ENCODE assay signal across 9 cellular contexts in genomic region chr5:5271606-5272321, GRCh38.
DNase-seq lines count a peak whose midpoint lies in the region; ATAC-seq, FAIRE-seq and TF ChIP-seq lines count a peak whose summit lies in the region.
"Had no signal": no experiment of that assay in that cellular context is flagged by ENCODE, and none has a peak within 500 bp of the region (broad histone marks: within the 10 kb centered on the region; RNA-seq: fewer than 3 reads in every experiment).

No MANE protein-coding gene starts in this region.

- H3K9me3 ChIP-seq in ES-I3 (ENCODE audit: control insufficient read depth, insufficient read depth, low read length) (no peaks in the 10 kb centered on the region), PC-3 (ENCODE audit: low read length) (no peaks in the 10 kb centered on the region), endothelial cell of umbilical vein (replicated peaks; ENCODE audit: control insufficient read depth, insufficient read depth, low read length) (no peaks in the 10 kb centered on the region), ovary (no peaks in the 10 kb centered on the region)

- dilution Hi-C loops in endothelial cell of umbilical vein (cut with MboI; ENCODE audit: extremely low pct_ligation_motif_present, low sequenced_read_pairs) = no loop called here

- CTCF ChIA-PET in PC-3 (lab: Charles Lee) (no interaction called here), endothelial cell of umbilical vein (lab: Charles Lee) (no interaction called here)

- ATAC-seq in PC-3 (peak; percentile 5; the same call in 1 of the 2 replicates), HG03039 (IDR thresholded peaks at IDR 0.05; ENCODE audit: unreplicated experiment) (no peak)

- FAIRE-seq in endothelial cell of umbilical vein (lab: Jason Lieb, UNC) = no peak

- H3K9ac ChIP-seq in ES-I3 (ENCODE audit: low read depth, low read length) (peak overlapping the region; percentile 2; the same call in 1 of the 2 replicates), PC-3 (ENCODE audit: low read length) (no peak overlapping the region), endothelial cell of umbilical vein (replicated peaks; ENCODE audit: extremely low read depth, insufficient read depth, low read length) (no peak overlapping the region)

- H3K9me1 ChIP-seq in endothelial cell of umbilical vein (replicated peaks; ENCODE audit: control insufficient read depth, extremely low read depth, insufficient read depth, low read length) = no peaks in the 10 kb centered on the region

- no peaks in the 10 kb centered on the region; the same call in 1 of the 2 replicates for H3K36me3 ChIP-seq in ES-I3 (ENCODE audit: insufficient read depth, low read length)
- H3K36me3 ChIP-seq in PC-3 (ENCODE audit: low read depth, low read length) = no peaks in the 10 kb centered on the region
- H3K36me3 ChIP-seq in endothelial cell of umbilical vein (ENCODE audit: control insufficient read depth in 2 of 2, extremely low read depth in 1 of 2, insufficient read depth in 2 of 2, low read length in 2 of 2) = no peaks in the 10 kb centered on the region
- H3K36me3 ChIP-seq in ovary = no peaks in the 10 kb centered on the region

- 17 to 29% (median 21%) methylated on average over 13 of the region's 13 CpGs for WGBS in ovary, 3 donors

- POLR2A ChIA-PET in PC-3 (lab: Charles Lee; ENCODE audit: unreplicated experiment) = no interaction called here
- POLR2A ChIA-PET in endothelial cell of umbilical vein (lab: Charles Lee) = no interaction called here

- H2AFZ ChIP-seq in PC-3 (ENCODE audit: low read length) = peak overlapping the region; percentile 85; the same call in 1 of the 2 replicates
- no peak overlapping the region for H2AFZ ChIP-seq in endothelial cell of umbilical vein (ENCODE audit: low read depth, low read length)

- H3K27me3 ChIP-seq in PC-3 (ENCODE audit: low read length) (no peaks in the 10 kb centered on the region), endothelial cell of umbilical vein (ENCODE audit: control insufficient read depth in 2 of 2, insufficient read depth in 2 of 2, low read length in 2 of 2) (no peaks in the 10 kb centered on the region), ovary (no peaks in the 10 kb centered on the region)

- H4K20me1 ChIP-seq in PC-3 (ENCODE audit: low read length) = no peaks in the 10 kb centered on the region
- no peaks in the 10 kb centered on the region for H4K20me1 ChIP-seq in endothelial cell of umbilical vein (replicated peaks; ENCODE audit: control insufficient read depth, extremely low read depth, insufficient read depth, low read length)

- TF ChIP-seq CTCF in PC-3 (conservative IDR thresholded peaks at IDR 0.05; ENCODE audit: low read depth, low read length) = no peak
- no peak for TF ChIP-seq CTCF in endothelial cell of umbilical vein (IDR thresholded peaks at IDR 0.05; ENCODE audit: extremely low read depth in 1 of 2, insufficient read depth in 1 of 2, low read depth in 1 of 2, low read length in 2 of 2)
- no peak for TF ChIP-seq CTCF in ovary (IDR thresholded peaks at IDR 0.05)

- peak overlapping the region; percentile 47 for H3K4me3 ChIP-seq in PC-3 (ENCODE audit: low read length)
- H3K4me3 ChIP-seq in endothelial cell of umbilical vein (replicated peaks in 1 of 3; ENCODE audit: insufficient read depth in 1 of 3, low read depth in 1 of 3, low read length in 3 of 3) = no peak overlapping the region
- H3K4me3 ChIP-seq in ovary = peak overlapping the region; percentile 7

- peaks cover 5% of the 10 kb centered on the region for H3F3A ChIP-seq in PC-3 (ENCODE audit: low read length, unreplicated experiment)

- H3K27ac ChIP-seq in PC-3 (ENCODE audit: low read length) (peak overlapping the region; percentile 57), endothelial cell of umbilical vein (ENCODE audit: insufficient read depth, low read depth, low read length) (peak overlapping the region; percentile 7), ovary (no peak overlapping the region)

- no peaks in the 10 kb centered on the region for H3K9me2 ChIP-seq in PC-3 (replicated peaks; ENCODE audit: low read length)

- no peaks in the 10 kb centered on the region for H3K79me2 ChIP-seq in PC-3 (ENCODE audit: low read length)
- no peaks in the 10 kb centered on the region for H3K79me2 ChIP-seq in endothelial cell of umbilical vein (ENCODE audit: control insufficient read depth, insufficient read depth, low read length)

- BruUV-seq in PC-3 (replicated peaks; lab: Mats Ljungman, UMichigan) (no TSS peak), endothelial cell of umbilical vein (replicated peaks; lab: Mats Ljungman, UMichigan) (no TSS peak)

- no peak for TF ChIP-seq EP300 in ovary (IDR thresholded peaks at IDR 0.05)

- intact Hi-C loops in PC-3 (cut with micrococcal nuclease) = loop anchor here (1.0 to 10.0 kb wide), 3 partner anchors 64 to 153 kb away; partner anchors contain the start of gene ICE1
- intact Hi-C loops in endothelial cell of umbilical vein (cut with micrococcal nuclease) = no loop called here
- intact Hi-C loops in ovary (cut with DNase I) = loop anchor here in 1 of 4 donors (5.0 kb wide), 1 partner anchor 71 kb away; no protein-coding TSS in a partner anchor

- H3K4me1 ChIP-seq in ES-I3 (ENCODE audit: insufficient read depth, low read length) (0 out of 2 replicates have a peak, but pooled peaks cover 7% of the 10 kb centered on the region), PC-3 (ENCODE audit: insufficient read depth, low read length) (peaks cover 16% of the 10 kb centered on the region), endothelial cell of umbilical vein (ENCODE audit: control insufficient read depth, extremely low read depth, insufficient read depth, low read length) (no peaks in the 10 kb centered on the region), ovary (ENCODE audit: insufficient read depth) (peaks cover 2% of the 10 kb centered on the region)

- H3K4me2 ChIP-seq in PC-3 (ENCODE audit: low read length) (peak overlapping the region; percentile 73), endothelial cell of umbilical vein (ENCODE audit: insufficient read depth, low read length) (no peak overlapping the region)

- DNase-seq in PC-3 (peak; percentile 24), endothelial cell of umbilical vein (ENCODE audit: low read depth, low spot score) (peak; percentile 2), ovary (no peak), germinal center (ENCODE audit: low spot score) (no peak), foreskin melanocyte (no peak), NCI-H2196 (lab: John Stamatoyannopoulos, UW; ENCODE audit: unreplicated experiment) (no peak)
- DNase-seq: activated naive CD4-positive, alpha-beta T cell treated with anti-CD3 and anti-CD28 coated beads, Interleukin-2, amount 10 ng/mL, durations not matched to agents 7 days and 5 days had no signal

- TF ChIP-seq POLR2A in endothelial cell of umbilical vein (IDR thresholded peaks at IDR 0.05; ENCODE audit: low read depth, low read length) (no peak), ovary (IDR thresholded peaks at IDR 0.05) (no peak)

TF ChIP-seq in endothelial cell of umbilical vein, 7 proteins besides CTCF, POLR2A, EP300 and RAD21:
- TF ChIP-seq FOS (IDR thresholded peaks at IDR 0.05; ENCODE audit: borderline replicate concordance, insufficient read depth, low read length) = no peak
- TF ChIP-seq GATA2 (IDR thresholded peaks at IDR 0.05; ENCODE audit: insufficient read depth, insufficient read length, low read depth, low read length) = peak; percentile 69

Comparison
In these comparisons a context has a peak if more than half of its experiments do, and no peak if none do; other contexts are left out.
1. DNase-seq: peak in PC-3 (single experiment) and endothelial cell of umbilical vein (single experiment); none in ovary (0 of 5), germinal center (single experiment), foreskin melanocyte (single experiment) and NCI-H2196 (single experiment).
2. H3K27ac ChIP-seq: peak in PC-3 (single experiment) and endothelial cell of umbilical vein (single experiment); none in ovary (0 of 2).
3. H3K4me3 ChIP-seq: peak in PC-3 (single experiment) and ovary (single experiment); none in endothelial cell of umbilical vein (0 of 3).